8 cellular contexts compared by ENCODE assay signal in genomic region chr1:23367791-23368561, GRCh38. TPM values are rescaled to one million over a fixed set of nuclear protein-coding genes. Genes with fewer than 3 reads are reported as not detected.
A peak's percentile ranks its signal among the peaks of the same experiment; 100 is the strongest.
DNase-seq lines count a peak whose midpoint lies in the region; ATAC-seq and TF ChIP-seq lines count a peak whose summit lies in the region.

No MANE protein-coding gene starts in this region.

- H3K4me3 ChIP-seq in GM06990 (replicated peaks; ENCODE audit: low read depth, low read length) (peak overlapping the region; percentile 84), NB4 (ENCODE audit: low read depth, low read length) (peak overlapping the region; percentile 96)

- TF ChIP-seq CTCF in GM06990 (IDR thresholded peaks at IDR 0.05; ENCODE audit: insufficient read depth, low read length, poor library complexity, severe bottlenecking) (no peak), NB4 (IDR thresholded peaks at IDR 0.05; ENCODE audit: low read depth, low read length) (no peak)

- peak; percentile 90 for ATAC-seq in HG02571 (IDR thresholded peaks at IDR 0.05; ENCODE audit: unreplicated experiment)

- peak; percentile 96 for DNase-seq in GM06990 (ENCODE audit: extremely low read depth, insufficient read length)
- DNase-seq in NB4 (ENCODE audit: low read depth): peak; percentile 99
- DNase-seq in SK-N-DZ (ENCODE audit: low spot score): peak; percentile 99
- peak; percentile 99 for DNase-seq in activated naive CD4-positive, alpha-beta T cell treated with anti-CD3 and anti-CD28 coated beads, Interleukin-2, amount 50 U/mL, for 16 hours
- peak; percentile 100 for DNase-seq in germinal center (ENCODE audit: low spot score)
- peak; percentile 94 for DNase-seq in non-pigmented ciliary epithelial cell (ENCODE audit: low read depth)
- DNase-seq in superior temporal gyrus (ENCODE audit: extremely low spot score): peak; percentile 100

- no peaks in the 10 kb centered on the region; the same call in 1 of the 2 replicates for H3K36me3 ChIP-seq in GM06990 (ENCODE audit: control insufficient read depth, insufficient read depth, low read length)

- peak; percentile 64 for TF ChIP-seq POLR2A in NB4 (IDR thresholded peaks at IDR 0.05; ENCODE audit: extremely low read depth, insufficient read length)

- H3K27me3 ChIP-seq in GM06990 (replicated peaks; ENCODE audit: control insufficient read depth, insufficient read depth, low read length): no peaks in the 10 kb centered on the region

RNA-seq across cellular contexts. Expression of gene ZNF436, which starts 1.7 kb away (rescaled TPM):
- 5.9 and 6.6 TPM in 2 replicates for polyA plus RNA-seq in SK-N-DZ (2014; cell fraction: cytosol; rRNA removed)
- 5.3 and 8.0 TPM in 2 replicates for polyA plus RNA-seq in SK-N-DZ (2014; cell fraction: nucleus; rRNA removed)

RNA-seq across cellular contexts. Expression of gene HNRNPR, which starts 23.9 kb away (rescaled TPM):
- polyA plus RNA-seq in SK-N-DZ (2014; cell fraction: cytosol; rRNA removed): 223 and 259 TPM in 2 replicates
- polyA plus RNA-seq in SK-N-DZ (2014; cell fraction: nucleus; rRNA removed): 102 and 115 TPM in 2 replicates

RNA-seq across cellular contexts. Expression of gene TCEA3, which starts 56.6 kb away (rescaled TPM):
- 3.1 and 3.5 TPM in 2 replicates for polyA plus RNA-seq in SK-N-DZ (2014; cell fraction: cytosol; rRNA removed)
- 1.3 and 7.9 TPM in 2 replicates for polyA plus RNA-seq in SK-N-DZ (2014; cell fraction: nucleus; rRNA removed)

Comparison
In these comparisons a context has a peak if more than half of its experiments do, and no peak if none do; other contexts are left out.
1. Peak in every context shown above with its lines: DNase-seq, ATAC-seq and H3K4me3 ChIP-seq.